In the genomic region with DNA sequence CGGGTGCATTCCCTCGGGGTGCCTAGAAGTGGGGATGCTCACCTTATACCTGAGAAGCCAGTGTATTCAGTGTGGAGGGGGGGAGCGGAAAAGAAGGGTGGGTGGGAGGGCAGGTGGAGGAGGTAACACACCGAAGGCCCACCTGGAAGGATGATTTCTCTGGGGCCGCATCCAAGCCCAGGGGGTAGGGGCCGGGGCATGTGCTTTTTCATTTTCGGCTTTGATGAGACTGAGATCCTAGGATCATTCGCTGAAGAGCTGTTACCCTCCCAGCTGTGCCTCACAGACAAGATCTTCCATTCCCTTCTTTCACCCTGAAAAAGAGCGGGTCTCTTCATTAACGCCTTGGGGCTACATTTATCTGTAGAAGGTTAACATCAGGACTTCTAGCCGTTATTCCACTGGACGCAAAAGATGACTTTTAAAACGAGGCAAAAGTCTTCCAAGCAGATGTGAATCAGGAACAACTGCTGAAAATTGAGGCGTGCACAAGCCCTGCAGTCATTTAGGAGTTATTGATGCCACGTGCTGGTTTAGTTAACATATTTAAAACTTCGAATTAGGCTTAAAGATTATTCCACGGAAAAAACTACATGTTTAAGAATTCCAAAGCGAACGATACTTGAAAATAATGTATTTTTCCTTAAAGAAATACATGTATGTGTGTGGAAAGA, we compare ENCODE assay signal across 8 cellular contexts. TPM values are rescaled to one million over a fixed set of nuclear protein-coding genes. Genes with fewer than 3 reads are reported as not detected.
DNase-seq lines count a peak whose midpoint lies in the region; ATAC-seq lines count a peak whose summit lies in the region.

No MANE protein-coding gene starts in this region.

- DNase-seq in SJSA1 (ENCODE audit: low read depth in 1 of 2, low spot score in 2 of 2): no peak
- DNase-seq in foreskin melanocyte: peak; percentile 26
- DNase-seq in KBM-7: no peak
- no peak for DNase-seq in SKM-1 treated with dmso at 0.1 percent for 144 hours (lab: John Stamatoyannopoulos, UW; ENCODE audit: unreplicated experiment)

- peak; percentile 1 for ATAC-seq in GM18511 (IDR thresholded peaks at IDR 0.05; ENCODE audit: unreplicated experiment)
- no peak for ATAC-seq in HG03280 (IDR thresholded peaks at IDR 0.05; ENCODE audit: unreplicated experiment)
- ATAC-seq in GM21723 (IDR thresholded peaks at IDR 0.05; ENCODE audit: unreplicated experiment): no peak

- peak overlapping the region; percentile 85 for H3K4me2 ChIP-seq in skeletal muscle satellite cell (ENCODE audit: low read length)

- H3K36me3 ChIP-seq in SJSA1 (peaks cover 51% of the 10 kb centered on the region), skeletal muscle satellite cell (ENCODE audit: insufficient read depth, low read length) (peaks cover 29% of the 10 kb centered on the region)

- H3K4me1 ChIP-seq in SJSA1 (replicated peaks) (peaks cover 38% of the 10 kb centered on the region), skeletal muscle satellite cell (ENCODE audit: control insufficient read depth, insufficient read depth, low read length) (peaks cover 45% of the 10 kb centered on the region)

- in situ Hi-C loops in KBM-7 (cut with MboI; ENCODE audit: low pct_unique_long_range_greater_than_20kb, low sequenced_read_pairs): no loop called here

- peak overlapping the region; percentile 93 for H3K9ac ChIP-seq in skeletal muscle satellite cell (ENCODE audit: low read depth, low read length)

- H3K27me3 ChIP-seq in SJSA1 (replicated peaks): no peaks in the 10 kb centered on the region
- H3K27me3 ChIP-seq in skeletal muscle satellite cell (ENCODE audit: control insufficient read depth, insufficient read depth, low read length): no peaks in the 10 kb centered on the region

- peak overlapping the region; percentile 97 for H3K27ac ChIP-seq in SJSA1

- H3K9me3 ChIP-seq in SJSA1 (replicated peaks) (no peaks in the 10 kb centered on the region; the same call in 1 of the 2 replicates), skeletal muscle satellite cell (replicated peaks; ENCODE audit: low read length) (no peaks in the 10 kb centered on the region)

- H3K4me3 ChIP-seq in SJSA1 (peak overlapping the region; percentile 96), skeletal muscle satellite cell (ENCODE audit: low read length) (peak overlapping the region; percentile 97)

RNA-seq across cellular contexts. Expression of gene LMO7, which starts 1.1 kb away (rescaled TPM):
- 96.3 and 123 TPM in 2 replicates for total RNA-seq in SJSA1 (2014; rRNA removed; shearing (Covaris generic))
- 24.6 and 61.4 TPM in 2 replicates for total RNA-seq in skeletal muscle satellite cell (2012; rRNA removed)
